Comparison of ENCODE assay signal across 11 cellular contexts in genomic region chr19:13463296-13463695, GRCh38. TPM values are rescaled to one million over a fixed set of nuclear protein-coding genes. Genes with fewer than 3 reads are reported as not detected.
DNase-seq lines count a peak whose midpoint lies in the region; ATAC-seq and TF ChIP-seq lines count a peak whose summit lies in the region.
"Had no signal": no experiment of that assay in that cellular context is flagged by ENCODE, and none has a peak within 500 bp of the region (broad histone marks: within the 10 kb centered on the region; RNA-seq: fewer than 3 reads in every experiment).

No MANE protein-coding gene starts in this region.

- peak; percentile 72; the same call in 2 of the 3 replicates for ATAC-seq in DND-41 (ENCODE audit: insufficient read depth, low read depth)
- ATAC-seq: gastrocnemius medialis had no signal

- no peaks in the 10 kb centered on the region; the same call in 1 of the 2 replicates for H4K20me1 ChIP-seq in DND-41 (ENCODE audit: insufficient read depth, low read length)

- CTCF ChIA-PET in CD4-positive, alpha-beta memory T cell (lab: Charles Lee; ENCODE audit: partially characterized antibody): no interaction called here

- H3K36me3 ChIP-seq in DND-41 (ENCODE audit: insufficient read depth, low read length): no peaks in the 10 kb centered on the region
- no peaks in the 10 kb centered on the region for H3K36me3 ChIP-seq in CD4-positive, alpha-beta memory T cell (ENCODE audit: insufficient read depth, low read length)
- H3K36me3 ChIP-seq: gastrocnemius medialis had no signal

- no peaks in the 10 kb centered on the region for H3K79me2 ChIP-seq in DND-41 (ENCODE audit: insufficient read depth, low read length)

- no peak for TF ChIP-seq CTCF in DND-41 (IDR thresholded peaks at IDR 0.05; ENCODE audit: borderline replicate concordance, extremely low read depth, low read length, poor library complexity, severe bottlenecking)

- intact Hi-C loops in CD4-positive, alpha-beta memory T cell (cut with micrococcal nuclease): no loop called here

- H3K9me3 Mint-ChIP-seq in CD4-positive, alpha-beta memory T cell: peaks cover 0 to 9% (median under 1%) of the 10 kb centered on the region in 8 donors

- H3K4me3 Mint-ChIP-seq in CD4-positive, alpha-beta memory T cell: no peak overlapping the region
- H3K4me3 Mint-ChIP-seq: activated naive CD8-positive, alpha-beta T cell had no signal

- H3K27me3 Mint-ChIP-seq in CD4-positive, alpha-beta memory T cell: peaks cover 10 to 17% of the 10 kb centered on the region in 2 donors

- no peaks in the 10 kb centered on the region for H3K4me1 Mint-ChIP-seq in CD4-positive, alpha-beta memory T cell

- H3K9ac ChIP-seq in DND-41 (ENCODE audit: low read depth, low read length): no peak overlapping the region

- no peaks in the 10 kb centered on the region for H3K27me3 ChIP-seq in DND-41 (ENCODE audit: insufficient read depth, low read length, poor library complexity)
- H3K27me3 ChIP-seq in CD4-positive, alpha-beta memory T cell (ENCODE audit: insufficient read depth, low read length): no peaks in the 10 kb centered on the region
- H3K27me3 ChIP-seq: gastrocnemius medialis had no signal

- no peak overlapping the region for H3K4me2 ChIP-seq in DND-41 (ENCODE audit: insufficient read depth, low read length)

- no peaks in the 10 kb centered on the region for H3K36me3 Mint-ChIP-seq in CD4-positive, alpha-beta memory T cell
- H3K36me3 Mint-ChIP-seq: activated naive CD8-positive, alpha-beta T cell had no signal

- H3K4me1 ChIP-seq in DND-41 (ENCODE audit: insufficient read depth, low read length): no peaks in the 10 kb centered on the region
- H3K4me1 ChIP-seq in CD4-positive, alpha-beta memory T cell (ENCODE audit: insufficient read depth, low read length): no peaks in the 10 kb centered on the region
- H3K4me1 ChIP-seq: gastrocnemius medialis had no signal

- no peak overlapping the region for H3K4me3 ChIP-seq in DND-41 (ENCODE audit: low read depth in 1 of 2, low read length in 2 of 2)
- no peak overlapping the region for H3K4me3 ChIP-seq in CD4-positive, alpha-beta memory T cell (ENCODE audit: low read length in 2 of 2)
- H3K4me3 ChIP-seq: gastrocnemius medialis had no signal

- H2AFZ ChIP-seq in DND-41 (ENCODE audit: low read depth, low read length): no peak overlapping the region

- POLR2A ChIA-PET in CD4-positive, alpha-beta memory T cell (lab: Charles Lee; ENCODE audit: partially characterized antibody): no interaction called here

- no peaks in the 10 kb centered on the region for H3K9me3 ChIP-seq in DND-41 (ENCODE audit: insufficient read depth, low read length, severe bottlenecking)
- no peaks in the 10 kb centered on the region for H3K9me3 ChIP-seq in CD4-positive, alpha-beta memory T cell (ENCODE audit: control insufficient read depth in 1 of 2, low read length in 2 of 2)
- H3K9me3 ChIP-seq: gastrocnemius medialis had no signal

- DNase-seq in DND-41: peak; percentile 64
- peak; percentile 6 for DNase-seq in HK-2 (ENCODE audit: unreplicated experiment)
- DNase-seq in activated CD4-positive, alpha-beta T cell treated with anti-CD3 and anti-CD28 coated beads, Interleukin-2, amount 50 U/mL, for 48 hours: peak; percentile 6 to 13
- peak; percentile 71 for DNase-seq in islet precursor cell
- DNase-seq in CD4-positive, alpha-beta memory T cell: no peak
- DNase-seq in cerebellar cortex (ENCODE audit: low spot score): no peak
- no peak for DNase-seq in SIG-M5 (lab: John Stamatoyannopoulos, UW)
- no peak for DNase-seq in mucosa of gallbladder (ENCODE audit: low spot score)
- DNase-seq: gastrocnemius medialis, NCI-H345 had no signal

- no peak overlapping the region for H3K27ac ChIP-seq in DND-41 (ENCODE audit: low read length)
- H3K27ac ChIP-seq in CD4-positive, alpha-beta memory T cell (ENCODE audit: low read depth, low read length): no peak overlapping the region
- H3K27ac ChIP-seq: gastrocnemius medialis had no signal

- no peak overlapping the region for H3K27ac Mint-ChIP-seq in CD4-positive, alpha-beta memory T cell
- H3K27ac Mint-ChIP-seq: activated naive CD8-positive, alpha-beta T cell had no signal

RNA-seq across cellular contexts. Expression of gene CACNA1A, which starts 43.0 kb away (rescaled TPM):
- total RNA-seq in CD4-positive, alpha-beta memory T cell: under 1 TPM; 0.30 to 0.35 TPM
- under 1 TPM; 0.19 to 0.22 TPM for polyA plus RNA-seq in CD4-positive, alpha-beta memory T cell
- 1.2 TPM for total RNA-seq in mucosa of gallbladder

Comparison
In these comparisons a context has a peak if more than half of its experiments do, and no peak if none do; other contexts are left out.
1. DNase-seq: peak in DND-41 (single experiment), HK-2 (single experiment), activated CD4-positive, alpha-beta T cell treated with anti-CD3 and anti-CD28 coated beads, Interleukin-2, amount 50 U/mL, for 48 hours (2 of 2) and islet precursor cell (single experiment); none in CD4-positive, alpha-beta memory T cell (0 of 5), cerebellar cortex (single experiment), SIG-M5 (single experiment) and mucosa of gallbladder (single experiment).